Comparison of ENCODE assay signal across 2 cellular contexts in genomic region chr12:113373440-113373839, GRCh38.
TF ChIP-seq lines count a peak whose summit lies in the region.

No MANE protein-coding gene starts in this region.

TF ChIP-seq in HEK293, 187 proteins besides CTCF, POLR2A, EP300 and RAD21:
- TF ChIP-seq ZBTB20 (tag by site-specific recombination; IDR thresholded peaks at IDR 0.05) (no peak), SP3 (tag by site-specific recombination; IDR thresholded peaks at IDR 0.05) (no peak), ZFHX2 (tag by site-specific recombination; conservative IDR thresholded peaks at IDR 0.05) (peak; percentile 86), ZNF585B (tag by site-specific recombination; IDR thresholded peaks at IDR 0.05) (no peak), ZNF404 (tag by site-specific recombination; IDR thresholded peaks at IDR 0.05) (no peak), EGR2 (tag by site-specific recombination; IDR thresholded peaks at IDR 0.05; ENCODE audit: low read depth) (peak; percentile 98), TCF7L2 (IDR thresholded peaks at IDR 0.05; ENCODE audit: borderline replicate concordance, low read depth, low read length) (no peak), ZNF366 (tag by site-specific recombination; conservative IDR thresholded peaks at IDR 0.05) (peak; percentile 71), ZNF26 (tag by site-specific recombination; IDR thresholded peaks at IDR 0.05) (no peak)

TF ChIP-seq in K562, 482 proteins besides CTCF, POLR2A, EP300 and RAD21:
- no peak for TF ChIP-seq NCOA1 (IDR thresholded peaks at IDR 0.05; ENCODE audit: low read depth)
- 0 out of 2 replicates have a peak, but pooled peaks have one; percentile 19 for TF ChIP-seq THRB (CRISPR knock-in tag; conservative IDR thresholded peaks at IDR 0.05)
